1 cellular context compared by ENCODE assay signal in the genomic region with DNA sequence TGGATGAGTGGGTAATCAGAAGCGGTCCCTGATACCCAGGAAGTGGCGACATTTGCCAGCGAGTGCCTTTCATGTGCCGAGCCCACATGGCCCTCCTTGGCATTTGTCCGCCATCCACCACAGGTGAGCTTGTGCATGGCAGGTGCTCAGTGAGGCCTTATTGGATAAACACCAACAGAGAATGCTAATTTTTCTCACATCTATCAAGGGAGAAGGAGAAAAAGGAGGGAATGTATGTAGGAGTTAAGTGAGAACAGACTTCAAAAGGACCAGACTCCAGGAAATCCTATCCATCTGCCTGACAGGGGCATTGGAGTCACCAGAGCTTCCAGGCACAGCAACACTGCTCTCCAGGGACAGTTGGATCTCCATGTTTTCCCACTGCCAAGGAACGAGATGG.
A peak's percentile ranks its signal among the peaks of the same experiment; 100 is the strongest.
TF ChIP-seq lines count a peak whose summit lies in the region.

No MANE protein-coding gene starts in this region.

TF ChIP-seq in H1, 55 proteins besides CTCF, POLR2A, EP300 and RAD21:
- TF ChIP-seq, protein P1, sequence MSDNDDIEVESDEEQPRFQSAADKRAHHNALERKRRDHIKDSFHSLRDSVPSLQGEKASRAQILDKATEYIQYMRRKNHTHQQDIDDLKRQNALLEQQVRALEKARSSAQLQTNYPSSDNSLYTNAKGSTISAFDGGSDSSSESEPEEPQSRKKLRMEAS (IDR thresholded peaks at IDR 0.05), result peak; percentile 50; the same call in 1 of the 2 replicates
- TF ChIP-seq E2F6 (IDR thresholded peaks at IDR 0.05) (peak; percentile 56; the same call in 1 of the 2 replicates), TAF7 (optimal IDR thresholded peaks at IDR 0.05; ENCODE audit: borderline replicate concordance, low read depth, low read length) (no peak)
